ENCODE assay signal across 8 cellular contexts in the genomic region with DNA sequence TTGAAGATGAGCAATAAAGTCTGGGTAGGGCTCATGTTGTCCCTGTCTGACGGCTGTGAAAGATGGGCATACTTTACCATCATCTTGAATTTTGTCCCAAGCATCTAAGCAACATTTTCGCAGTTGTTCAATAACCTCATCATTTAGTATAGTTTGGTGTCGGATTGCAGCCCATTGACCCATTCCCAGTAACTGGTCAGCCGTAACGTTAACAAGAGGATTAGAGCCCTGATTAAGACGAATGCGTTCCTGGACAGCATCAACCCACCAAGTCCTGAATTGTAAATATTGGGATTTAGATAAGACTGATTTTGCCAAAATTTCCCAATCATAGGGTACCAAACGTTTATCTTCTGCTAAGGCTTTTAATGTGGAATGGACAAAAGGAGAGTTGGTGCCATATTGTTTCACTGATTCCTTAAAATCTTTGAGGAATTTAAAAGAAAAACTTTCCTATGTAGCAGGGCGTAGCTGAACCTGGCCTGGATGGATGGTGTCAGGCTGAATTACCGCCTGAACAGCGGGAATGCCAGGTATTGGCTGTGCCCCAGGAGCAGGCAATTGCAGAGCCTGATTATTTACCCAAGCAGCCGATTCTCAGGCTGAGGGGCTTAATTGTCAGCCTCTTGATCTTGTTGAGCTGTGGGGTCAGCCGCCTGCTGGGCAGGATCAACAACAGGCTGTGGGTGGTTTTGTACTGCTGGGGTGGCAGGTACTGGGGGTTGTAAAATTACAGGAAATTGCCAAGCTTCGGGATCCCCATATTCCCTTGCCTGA. TPM values are rescaled to one million over a fixed set of nuclear protein-coding genes. Genes with fewer than 3 reads are reported as not detected.
A peak's percentile ranks its signal among the peaks of the same experiment; 100 is the strongest.
DNase-seq lines count a peak whose midpoint lies in the region; ATAC-seq, FAIRE-seq and TF ChIP-seq lines count a peak whose summit lies in the region.
"Not testable (repeated sequence)": the region's sequence is repeated elsewhere in the genome, so short reads cannot be mapped to it uniquely, and the experiment has no call there.
"Had no signal": no experiment of that assay in that cellular context is flagged by ENCODE, and none has a peak within 500 bp of the region (broad histone marks: within the 10 kb centered on the region; RNA-seq: fewer than 3 reads in every experiment).

No MANE protein-coding gene starts in this region.

- not testable (repeated sequence) for H3K9me3 ChIP-seq in HepG2 (ENCODE audit: low read length)

- not testable (repeated sequence) for TF ChIP-seq POLR2A in HepG2 (IDR thresholded peaks at IDR 0.05; ENCODE audit: insufficient read depth in 1 of 2, low read depth in 2 of 2, low read length in 2 of 2)

- H3K9ac ChIP-seq in HepG2 (ENCODE audit: insufficient read depth, low read depth, low read length): not testable (repeated sequence)

- TF ChIP-seq EP300 in Ishikawa (IDR thresholded peaks at IDR 0.05; ENCODE audit: borderline replicate concordance): peak; percentile 37; the same call in 1 of the 2 replicates
- TF ChIP-seq EP300 in HepG2 (IDR thresholded peaks at IDR 0.05; ENCODE audit: low read depth in 2 of 2, low read length in 2 of 2); HepG2 (CRISPR knock-in tag; IDR thresholded peaks at IDR 0.05; ENCODE audit: borderline replicate concordance): not testable (repeated sequence)

- not testable (repeated sequence) for TF ChIP-seq RAD21 in Ishikawa (IDR thresholded peaks at IDR 0.05; ENCODE audit: low read depth); HepG2 (CRISPR knock-in tag; IDR thresholded peaks at IDR 0.05)

- H3K79me2 ChIP-seq in HepG2 (ENCODE audit: insufficient read depth, low read length): not testable (repeated sequence)

- not testable (repeated sequence) for H4K20me1 ChIP-seq in HepG2 (ENCODE audit: insufficient read depth, low read length)

- 39% methylated on average over 14 of the region's 14 CpGs for WGBS in HepG2 (ENCODE audit: low lambda C conversion rate)

- not testable (repeated sequence) for BruUV-seq in HepG2 (replicated peaks; lab: Mats Ljungman, UMichigan)

- not testable (repeated sequence) for ATAC-seq in HepG2

- H3K27ac ChIP-seq in HepG2 (ENCODE audit: extremely low read length, insufficient read depth, low read length): not testable (repeated sequence)

- not testable (repeated sequence) for TF ChIP-seq CTCF in bronchial epithelial cell (IDR thresholded peaks at IDR 0.05; ENCODE audit: insufficient read depth, low read length, severe bottlenecking); HepG2 (CRISPR knock-in tag; IDR thresholded peaks at IDR 0.05)

- in situ Hi-C loops in HepG2 (cut with HindIII; ENCODE audit: extremely low pct_ligation_motif_present, low pct_unique_long_range_greater_than_20kb): not testable (repeated sequence)

- DNase-seq in NCI-H146 treated with DMSO at 0.1 percent for 48 hours (lab: John Stamatoyannopoulos, UW; ENCODE audit: unreplicated experiment): peak; percentile 85
- peak; percentile 16 for DNase-seq in NCI-H774 (lab: John Stamatoyannopoulos, UW)
- not testable (repeated sequence) for DNase-seq in bronchial epithelial cell (ENCODE audit: low read depth); HepG2 (ENCODE audit: low spot score)

- intact Hi-C loops in HepG2 (cut with micrococcal nuclease; ENCODE audit: unreplicated experiment): not testable (repeated sequence)

- H3K4me2 ChIP-seq in HepG2 (ENCODE audit: low read depth, low read length): not testable (repeated sequence)

- POLR2A ChIA-PET in HepG2 (lab: Yijun Ruan, JAX): not testable (repeated sequence)

- not testable (repeated sequence) for H3K4me3 ChIP-seq in bronchial epithelial cell (ENCODE audit: low read depth, low read length); HepG2 (replicated peaks in 1 of 3; ENCODE audit: insufficient read depth in 1 of 3, low read depth in 2 of 3, low read length in 3 of 3)

- CTCF ChIA-PET in HepG2 (lab: Yijun Ruan, JAX; ENCODE audit: low intra/inter-chr PET ratio, low total read pairs): not testable (repeated sequence)

- not testable (repeated sequence) for H2AFZ ChIP-seq in HepG2 (ENCODE audit: low read length)

- H3K36me3 ChIP-seq in bronchial epithelial cell (ENCODE audit: control insufficient read depth, insufficient read depth, low read length); HepG2 (replicated peaks in 1 of 2; ENCODE audit: control insufficient read depth in 1 of 2, insufficient read depth in 2 of 2, low read length in 2 of 2): not testable (repeated sequence)

- peak; percentile 18 for FAIRE-seq in bronchial epithelial cell (lab: Jason Lieb, UNC)
- FAIRE-seq in HepG2 (lab: Jason Lieb, UNC): not testable (repeated sequence)

- not testable (repeated sequence) for H3K4me1 ChIP-seq in HepG2 (ENCODE audit: insufficient read depth, low read length)

- not testable (repeated sequence) for H3K27me3 ChIP-seq in bronchial epithelial cell (ENCODE audit: control insufficient read depth, insufficient read depth, low read length); HepG2 (ENCODE audit: control insufficient read depth in 1 of 2, insufficient read depth in 2 of 2, low read length in 2 of 2)

RNA-seq across cellular contexts. Expression of a gene that starts 10.4 kb away (rescaled TPM):
- total RNA-seq in bronchial epithelial cell (5.2 and 6.1 TPM in 2 replicates), HepG2 (2016; rRNA removed; fragmentation: Illumina TruSeq; extraction: Trizol) (12.2 and 14.0 TPM in 2 replicates)
- 5.1 and 6.0 TPM in 2 replicates for total RNA-seq in HepG2 (2016; cell fraction: cytosol; rRNA removed; fragmentation: Illumina TruSeq; extraction: Trizol; ENCODE audit: low read depth)
- 12.0 and 13.5 TPM in 2 replicates for total RNA-seq in HepG2 (2016; cell fraction: insoluble cytoplasmic fraction; rRNA removed; fragmentation: Illumina TruSeq; extraction: Trizol)
- total RNA-seq in HepG2 (2016; cell fraction: membrane; rRNA removed; fragmentation: Illumina TruSeq; extraction: Trizol): 8.3 and 10.5 TPM in 2 replicates
- total RNA-seq in HepG2 (2016; cell fraction: nucleus; rRNA removed; fragmentation: Illumina TruSeq; extraction: Trizol): 9.2 and 10.3 TPM in 2 replicates
- 8.5 and 8.6 TPM in 2 replicates for polyA plus RNA-seq in HepG2 (2011; rRNA removed)
- 5.0 and 6.0 TPM in 2 replicates for polyA plus RNA-seq in HepG2 (2011; cell fraction: cytosol; rRNA removed)
- polyA plus RNA-seq in HepG2 (2011; cell fraction: nucleus; rRNA removed): 30.0 and 30.9 TPM in 2 replicates
- polyA plus RNA-seq in HepG2 (2012): 4.3 and 6.2 TPM in 2 replicates
- 3.4 and 4.7 TPM in 2 replicates for polyA plus RNA-seq in HepG2 (2016; cell fraction: cytosol; fragmentation: Illumina TruSeq; extraction: Trizol; ENCODE audit: low read depth)
- polyA plus RNA-seq in HepG2 (2016; cell fraction: insoluble cytoplasmic fraction; fragmentation: Illumina TruSeq; extraction: Trizol; ENCODE audit: low read depth): 11.3 and 13.3 TPM in 2 replicates
- polyA plus RNA-seq in HepG2 (2016; cell fraction: membrane; fragmentation: Illumina TruSeq; extraction: Trizol; ENCODE audit: low read depth): 5.6 and 7.1 TPM in 2 replicates
- 16.2 and 18.9 TPM in 2 replicates for polyA plus RNA-seq in HepG2 (2016; cell fraction: nucleus; fragmentation: Illumina TruSeq; extraction: Trizol; ENCODE audit: insufficient read depth, low read depth)
- 11.4 TPM in 1 of 2 replicates, not detected in the other for polyA minus RNA-seq in HepG2 (2011; rRNA and poly(A)+ RNA removed; ENCODE audit: low replicate concordance)
- 3.5 and 5.0 TPM in 2 replicates for polyA minus RNA-seq in HepG2 (2011; cell fraction: cytosol; rRNA and poly(A)+ RNA removed)
- 3.7 and 7.3 TPM in 2 replicates for polyA minus RNA-seq in HepG2 (2011; cell fraction: nucleus; rRNA and poly(A)+ RNA removed)
- total RNA-seq: A673, LHCN-M2 had no signal

RNA-seq across cellular contexts. Expression of a gene that starts 23.3 kb away (rescaled TPM):
- total RNA-seq in bronchial epithelial cell: 9.2 and 11.0 TPM in 2 replicates
- total RNA-seq in HepG2 (2016; rRNA removed; fragmentation: Illumina TruSeq; extraction: Trizol): 0.53 and 0.81 TPM in 2 replicates
- total RNA-seq in HepG2 (2016; cell fraction: cytosol; rRNA removed; fragmentation: Illumina TruSeq; extraction: Trizol; ENCODE audit: low read depth): 1.4 and 3.4 TPM in 2 replicates
- total RNA-seq in HepG2 (2016; cell fraction: insoluble cytoplasmic fraction; rRNA removed; fragmentation: Illumina TruSeq; extraction: Trizol): 0.52 and 1.7 TPM in 2 replicates
- 0.93 and 5.7 TPM in 2 replicates for total RNA-seq in HepG2 (2016; cell fraction: membrane; rRNA removed; fragmentation: Illumina TruSeq; extraction: Trizol)
- total RNA-seq in HepG2 (2016; cell fraction: nucleus; rRNA removed; fragmentation: Illumina TruSeq; extraction: Trizol): 0.68 and 2.8 TPM in 2 replicates
- 6.0 and 7.4 TPM in 2 replicates for polyA plus RNA-seq in HepG2 (2011; rRNA removed)
- polyA plus RNA-seq in HepG2 (2011; cell fraction: cytosol; rRNA removed): 4.9 and 5.8 TPM in 2 replicates
- polyA plus RNA-seq in HepG2 (2011; cell fraction: nucleus; rRNA removed): 4.1 and 31.3 TPM in 2 replicates
- 4.5 and 6.2 TPM in 2 replicates for polyA plus RNA-seq in HepG2 (2012)
- 4.3 and 5.5 TPM in 2 replicates for polyA plus RNA-seq in HepG2 (2016; cell fraction: cytosol; fragmentation: Illumina TruSeq; extraction: Trizol; ENCODE audit: low read depth)
- polyA plus RNA-seq in HepG2 (2016; cell fraction: insoluble cytoplasmic fraction; fragmentation: Illumina TruSeq; extraction: Trizol; ENCODE audit: low read depth): 2.0 and 2.8 TPM in 2 replicates
- 5.5 and 8.4 TPM in 2 replicates for polyA plus RNA-seq in HepG2 (2016; cell fraction: membrane; fragmentation: Illumina TruSeq; extraction: Trizol; ENCODE audit: low read depth)
- 3.7 and 5.1 TPM in 2 replicates for polyA plus RNA-seq in HepG2 (2016; cell fraction: nucleus; fragmentation: Illumina TruSeq; extraction: Trizol; ENCODE audit: insufficient read depth, low read depth)
- 11.3 and 107 TPM in 2 replicates for polyA minus RNA-seq in HepG2 (2011; rRNA and poly(A)+ RNA removed; ENCODE audit: low replicate concordance)
- polyA minus RNA-seq in HepG2 (2011; cell fraction: cytosol; rRNA and poly(A)+ RNA removed): 6.9 and 7.3 TPM in 2 replicates
- polyA minus RNA-seq in HepG2 (2011; cell fraction: nucleus; rRNA and poly(A)+ RNA removed): 1.3 and 1.9 TPM in 2 replicates

RNA-seq across cellular contexts. Expression of a gene that starts 29.9 kb away (rescaled TPM):
- 1.1 and 1.3 TPM in 2 replicates for total RNA-seq in bronchial epithelial cell
- 4.1 and 4.5 TPM in 2 replicates for total RNA-seq in HepG2 (2016; rRNA removed; fragmentation: Illumina TruSeq; extraction: Trizol)
- 0.40 and 0.53 TPM in 2 replicates for total RNA-seq in HepG2 (2016; cell fraction: cytosol; rRNA removed; fragmentation: Illumina TruSeq; extraction: Trizol; ENCODE audit: low read depth)
- 4.3 and 4.5 TPM in 2 replicates for total RNA-seq in HepG2 (2016; cell fraction: insoluble cytoplasmic fraction; rRNA removed; fragmentation: Illumina TruSeq; extraction: Trizol)
- total RNA-seq in HepG2 (2016; cell fraction: membrane; rRNA removed; fragmentation: Illumina TruSeq; extraction: Trizol): 1.3 and 1.5 TPM in 2 replicates
- 4.3 and 5.1 TPM in 2 replicates for total RNA-seq in HepG2 (2016; cell fraction: nucleus; rRNA removed; fragmentation: Illumina TruSeq; extraction: Trizol)
- 3.6 and 3.9 TPM in 2 replicates for polyA plus RNA-seq in HepG2 (2011; rRNA removed)
- polyA plus RNA-seq in HepG2 (2011; cell fraction: cytosol; rRNA removed): 3.0 and 3.4 TPM in 2 replicates
- 4.2 and 4.7 TPM in 2 replicates for polyA plus RNA-seq in HepG2 (2011; cell fraction: nucleus; rRNA removed)
- 1.8 and 2.7 TPM in 2 replicates for polyA plus RNA-seq in HepG2 (2012)
- 0.42 and 0.51 TPM in 2 replicates for polyA plus RNA-seq in HepG2 (2016; cell fraction: cytosol; fragmentation: Illumina TruSeq; extraction: Trizol; ENCODE audit: low read depth)
- polyA plus RNA-seq in HepG2 (2016; cell fraction: insoluble cytoplasmic fraction; fragmentation: Illumina TruSeq; extraction: Trizol; ENCODE audit: low read depth): 3.8 and 4.3 TPM in 2 replicates
- polyA plus RNA-seq in HepG2 (2016; cell fraction: membrane; fragmentation: Illumina TruSeq; extraction: Trizol; ENCODE audit: low read depth): 0.98 and 1.1 TPM in 2 replicates
- 4.8 and 5.3 TPM in 2 replicates for polyA plus RNA-seq in HepG2 (2016; cell fraction: nucleus; fragmentation: Illumina TruSeq; extraction: Trizol; ENCODE audit: insufficient read depth, low read depth)
- 6.6 and 11.2 TPM in 2 replicates for polyA minus RNA-seq in HepG2 (2011; rRNA and poly(A)+ RNA removed; ENCODE audit: low replicate concordance)
- 1.2 and 1.5 TPM in 2 replicates for polyA minus RNA-seq in HepG2 (2011; cell fraction: cytosol; rRNA and poly(A)+ RNA removed)
- 8.0 and 8.8 TPM in 2 replicates for polyA minus RNA-seq in HepG2 (2011; cell fraction: nucleus; rRNA and poly(A)+ RNA removed)

RNA-seq across cellular contexts. Expression of a gene that starts 43.9 kb away (rescaled TPM):
- total RNA-seq in bronchial epithelial cell (0.26 TPM in 1 of 2 replicates, not detected in the other), HepG2 (2016; rRNA removed; fragmentation: Illumina TruSeq; extraction: Trizol) (not detected in 2 replicates)
- 0.18 and 0.51 TPM in 2 replicates for total RNA-seq in HepG2 (2016; cell fraction: cytosol; rRNA removed; fragmentation: Illumina TruSeq; extraction: Trizol; ENCODE audit: low read depth)
- 0.19 TPM in 1 of 2 replicates, not detected in the other for total RNA-seq in HepG2 (2016; cell fraction: insoluble cytoplasmic fraction; rRNA removed; fragmentation: Illumina TruSeq; extraction: Trizol)
- total RNA-seq in HepG2 (2016; cell fraction: membrane; rRNA removed; fragmentation: Illumina TruSeq; extraction: Trizol): not detected in 2 replicates
- total RNA-seq in HepG2 (2016; cell fraction: nucleus; rRNA removed; fragmentation: Illumina TruSeq; extraction: Trizol): not detected in 2 replicates
- polyA plus RNA-seq in HepG2 (2011; rRNA removed): 0.14 TPM in 1 of 2 replicates, not detected in the other
- polyA plus RNA-seq in HepG2 (2011; cell fraction: cytosol; rRNA removed): not detected in 2 replicates
- not detected in 2 replicates for polyA plus RNA-seq in HepG2 (2011; cell fraction: nucleus; rRNA removed)
- polyA plus RNA-seq in HepG2 (2012): 0.16 TPM in 1 of 2 replicates, not detected in the other
- not detected in 2 replicates for polyA plus RNA-seq in HepG2 (2016; cell fraction: cytosol; fragmentation: Illumina TruSeq; extraction: Trizol; ENCODE audit: low read depth)
- not detected in 2 replicates for polyA plus RNA-seq in HepG2 (2016; cell fraction: insoluble cytoplasmic fraction; fragmentation: Illumina TruSeq; extraction: Trizol; ENCODE audit: low read depth)
- not detected in 2 replicates for polyA plus RNA-seq in HepG2 (2016; cell fraction: membrane; fragmentation: Illumina TruSeq; extraction: Trizol; ENCODE audit: low read depth)
- polyA plus RNA-seq in HepG2 (2016; cell fraction: nucleus; fragmentation: Illumina TruSeq; extraction: Trizol; ENCODE audit: insufficient read depth, low read depth): not detected in 2 replicates
- 0.16 TPM in 2 replicates for polyA minus RNA-seq in HepG2 (2011; rRNA and poly(A)+ RNA removed; ENCODE audit: low replicate concordance)
- not detected in 2 replicates for polyA minus RNA-seq in HepG2 (2011; cell fraction: cytosol; rRNA and poly(A)+ RNA removed)
- not detected in 2 replicates for polyA minus RNA-seq in HepG2 (2011; cell fraction: nucleus; rRNA and poly(A)+ RNA removed)
- total RNA-seq: A673, IMR-90, LHCN-M2 had no signal
- polyA plus RNA-seq: IMR-90 had no signal

RNA-seq across cellular contexts. Expression of a gene that starts 49.1 kb away (rescaled TPM):
- 3.4 and 3.6 TPM in 2 replicates for total RNA-seq in bronchial epithelial cell
- 20.3 and 25.6 TPM in 2 replicates for total RNA-seq in HepG2 (2016; rRNA removed; fragmentation: Illumina TruSeq; extraction: Trizol)
- total RNA-seq in HepG2 (2016; cell fraction: cytosol; rRNA removed; fragmentation: Illumina TruSeq; extraction: Trizol; ENCODE audit: low read depth): 3.8 TPM in 2 replicates
- 22.4 and 23.9 TPM in 2 replicates for total RNA-seq in HepG2 (2016; cell fraction: insoluble cytoplasmic fraction; rRNA removed; fragmentation: Illumina TruSeq; extraction: Trizol)
- 10.3 and 10.5 TPM in 2 replicates for total RNA-seq in HepG2 (2016; cell fraction: membrane; rRNA removed; fragmentation: Illumina TruSeq; extraction: Trizol)
- total RNA-seq in HepG2 (2016; cell fraction: nucleus; rRNA removed; fragmentation: Illumina TruSeq; extraction: Trizol): 25.1 and 27.2 TPM in 2 replicates
- 3.7 and 4.0 TPM in 2 replicates for polyA plus RNA-seq in HepG2 (2011; rRNA removed)
- polyA plus RNA-seq in HepG2 (2011; cell fraction: cytosol; rRNA removed): 1.9 and 2.0 TPM in 2 replicates
- 23.5 and 24.6 TPM in 2 replicates for polyA plus RNA-seq in HepG2 (2011; cell fraction: nucleus; rRNA removed)
- polyA plus RNA-seq in HepG2 (2012): 8.9 and 15.2 TPM in 2 replicates
- polyA plus RNA-seq in HepG2 (2016; cell fraction: cytosol; fragmentation: Illumina TruSeq; extraction: Trizol; ENCODE audit: low read depth): 1.4 and 1.5 TPM in 2 replicates
- 29.1 and 31.1 TPM in 2 replicates for polyA plus RNA-seq in HepG2 (2016; cell fraction: insoluble cytoplasmic fraction; fragmentation: Illumina TruSeq; extraction: Trizol; ENCODE audit: low read depth)
- polyA plus RNA-seq in HepG2 (2016; cell fraction: membrane; fragmentation: Illumina TruSeq; extraction: Trizol; ENCODE audit: low read depth): 5.1 and 6.2 TPM in 2 replicates
- polyA plus RNA-seq in HepG2 (2016; cell fraction: nucleus; fragmentation: Illumina TruSeq; extraction: Trizol; ENCODE audit: insufficient read depth, low read depth): 92.0 and 95.3 TPM in 2 replicates
- polyA minus RNA-seq in HepG2 (2011; rRNA and poly(A)+ RNA removed; ENCODE audit: low replicate concordance): 5.1 and 15.7 TPM in 2 replicates
- polyA minus RNA-seq in HepG2 (2011; cell fraction: cytosol; rRNA and poly(A)+ RNA removed): 3.0 and 3.3 TPM in 2 replicates
- 6.7 TPM in 2 replicates for polyA minus RNA-seq in HepG2 (2011; cell fraction: nucleus; rRNA and poly(A)+ RNA removed)
